1 cellular context compared by ENCODE assay signal in the genomic region with DNA sequence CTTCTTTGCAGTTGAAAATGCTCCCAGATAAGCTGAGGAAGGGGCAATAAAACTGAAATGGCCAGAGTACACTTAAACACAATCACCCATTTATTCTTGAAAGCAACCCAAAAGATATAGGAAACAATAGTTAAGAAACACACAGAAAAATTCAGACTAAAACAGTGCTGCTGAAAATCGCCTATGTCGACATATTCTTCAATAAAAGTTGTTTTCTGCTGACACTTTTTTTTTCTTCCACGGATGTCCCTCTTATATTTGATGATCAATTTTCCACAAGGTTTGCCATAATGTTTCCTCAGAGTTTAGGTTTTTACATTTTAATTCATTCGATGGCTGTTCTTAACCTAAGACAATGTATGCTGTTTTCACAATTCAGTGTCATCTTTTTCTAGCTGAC.
A peak's percentile ranks its signal among the peaks of the same experiment; 100 is the strongest.
TF ChIP-seq lines count a peak whose summit lies in the region.

No MANE protein-coding gene starts in this region.

TF ChIP-seq in HepG2, 621 proteins besides CTCF, POLR2A, EP300 and RAD21 (continued from another document):
- TF ChIP-seq, protein P1, sequence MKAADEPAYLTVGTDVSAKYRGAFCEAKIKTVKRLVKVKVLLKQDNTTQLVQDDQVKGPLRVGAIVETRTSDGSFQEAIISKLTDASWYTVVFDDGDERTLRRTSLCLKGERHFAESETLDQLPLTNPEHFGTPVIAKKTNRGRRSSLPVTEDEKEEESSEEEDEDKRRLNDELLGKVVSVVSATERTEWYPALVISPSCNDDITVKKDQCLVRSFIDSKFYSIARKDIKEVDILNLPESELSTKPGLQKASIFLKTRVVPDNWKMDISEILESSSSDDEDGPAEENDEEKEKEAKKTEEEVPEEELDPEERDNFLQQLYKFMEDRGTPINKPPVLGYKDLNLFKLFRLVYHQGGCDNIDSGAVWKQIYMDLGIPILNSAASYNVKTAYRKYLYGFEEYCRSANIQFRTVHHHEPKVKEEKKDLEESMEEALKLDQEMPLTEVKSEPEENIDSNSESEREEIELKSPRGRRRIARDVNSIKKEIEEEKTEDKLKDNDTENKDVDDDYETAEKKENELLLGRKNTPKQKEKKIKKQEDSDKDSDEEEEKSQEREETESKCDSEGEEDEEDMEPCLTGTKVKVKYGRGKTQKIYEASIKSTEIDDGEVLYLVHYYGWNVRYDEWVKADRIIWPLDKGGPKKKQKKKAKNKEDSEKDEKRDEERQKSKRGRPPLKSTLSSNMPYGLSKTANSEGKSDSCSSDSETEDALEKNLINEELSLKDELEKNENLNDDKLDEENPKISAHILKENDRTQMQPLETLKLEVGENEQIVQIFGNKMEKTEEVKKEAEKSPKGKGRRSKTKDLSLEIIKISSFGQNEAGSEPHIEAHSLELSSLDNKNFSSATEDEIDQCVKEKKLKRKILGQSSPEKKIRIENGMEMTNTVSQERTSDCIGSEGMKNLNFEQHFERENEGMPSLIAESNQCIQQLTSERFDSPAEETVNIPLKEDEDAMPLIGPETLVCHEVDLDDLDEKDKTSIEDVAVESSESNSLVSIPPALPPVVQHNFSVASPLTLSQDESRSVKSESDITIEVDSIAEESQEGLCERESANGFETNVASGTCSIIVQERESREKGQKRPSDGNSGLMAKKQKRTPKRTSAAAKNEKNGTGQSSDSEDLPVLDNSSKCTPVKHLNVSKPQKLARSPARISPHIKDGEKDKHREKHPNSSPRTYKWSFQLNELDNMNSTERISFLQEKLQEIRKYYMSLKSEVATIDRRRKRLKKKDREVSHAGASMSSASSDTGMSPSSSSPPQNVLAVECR (CRISPR knock-in tag; IDR thresholded peaks at IDR 0.05; ENCODE audit: borderline replicate concordance) = no peak
- TF ChIP-seq TARDBP (CRISPR knock-in tag; IDR thresholded peaks at IDR 0.05) (no peak), MAFK (conservative IDR thresholded peaks at IDR 0.05 in 1 of 2, IDR thresholded peaks at IDR 0.05 in 1 of 2; ENCODE audit: low read length in 2 of 2) (peak; percentile 38 to 73; a peak in 3 of 4 replicates), ZNF704 (CRISPR knock-in tag; IDR thresholded peaks at IDR 0.05; ENCODE audit: borderline replicate concordance) (no peak), BHLHE40 (IDR thresholded peaks at IDR 0.05; ENCODE audit: low read length) (no peak), MAFF (IDR thresholded peaks at IDR 0.05; ENCODE audit: low read depth, low read length) (peak; percentile 63; the same call in 1 of the 2 replicates), CCDC6 (CRISPR knock-in tag; IDR thresholded peaks at IDR 0.05) (no peak), ATAD3A (CRISPR knock-in tag; IDR thresholded peaks at IDR 0.05) (no peak), ZFP1 (CRISPR knock-in tag; IDR thresholded peaks at IDR 0.05) (no peak)
